In the genomic region with DNA sequence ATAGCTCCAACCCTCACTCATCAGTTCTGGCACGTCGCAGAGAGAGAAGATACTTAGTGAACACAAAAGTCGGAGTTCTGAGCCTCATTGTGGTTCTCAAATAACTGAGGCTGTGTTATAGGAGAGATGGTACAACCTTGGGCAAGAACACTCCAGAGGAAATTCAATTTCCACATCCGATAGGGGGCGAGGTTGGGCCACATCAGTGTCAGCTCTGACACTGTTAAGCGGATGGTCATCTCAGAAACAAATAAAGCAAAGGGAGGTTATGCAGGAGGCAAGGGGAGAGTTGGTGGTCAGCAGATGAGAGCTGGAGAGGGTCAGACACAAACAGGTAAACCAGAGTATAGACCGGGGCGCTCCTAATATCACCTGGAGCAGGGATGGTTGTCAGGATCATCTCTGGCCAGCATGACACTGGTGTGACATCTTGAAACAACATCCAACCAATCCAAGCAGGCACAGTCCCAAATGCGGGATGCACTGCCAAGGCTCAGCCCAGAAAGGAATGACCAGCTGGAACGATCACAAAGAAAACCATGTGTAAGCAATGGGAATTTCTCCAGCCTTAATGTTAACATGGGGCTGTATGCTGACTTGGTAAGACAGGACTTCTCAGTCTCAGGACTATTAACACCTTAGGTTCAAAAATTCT, we compare ENCODE assay signal across 8 cellular contexts.
DNase-seq lines count a peak whose midpoint lies in the region; ATAC-seq, FAIRE-seq and TF ChIP-seq lines count a peak whose summit lies in the region.

No MANE protein-coding gene starts in this region.

- H3K27me3 ChIP-seq in layer of hippocampus (ENCODE audit: control insufficient read depth, insufficient read depth, low read length), result no peaks in the 10 kb centered on the region

- no peak for FAIRE-seq in kidney (lab: Jason Lieb, UNC)

- no peak overlapping the region for H3K4me3 ChIP-seq in kidney (ENCODE audit: low read length in 2 of 2)

- H3K4me3 Mint-ChIP-seq in WTC11, result no peak overlapping the region

- peaks cover 20% of the 10 kb centered on the region for H3K4me1 Mint-ChIP-seq in WTC11

- H3K9ac ChIP-seq in kidney (ENCODE audit: low read length in 2 of 2), result no peak overlapping the region

- CTCF ChIA-PET in WTC11 (lab: Charles Lee), result interaction anchor here (0.6 to 1.5 kb wide), 5 partner anchors 9 to 198 kb away, joined by 3 to 5 read pairs (median 4); no protein-coding TSS in a partner anchor

- ATAC-seq in HG03442 (IDR thresholded peaks at IDR 0.05; ENCODE audit: unreplicated experiment), result peak; percentile 46
- peak; percentile 85 for ATAC-seq in WTC11
- no peak for ATAC-seq in GM21367 (IDR thresholded peaks at IDR 0.05; ENCODE audit: unreplicated experiment)
- ATAC-seq in HG03159 (IDR thresholded peaks at IDR 0.05; ENCODE audit: unreplicated experiment), result no peak

- no peak; the same call in 1 of the 2 replicates for TF ChIP-seq CTCF in WTC11 (IDR thresholded peaks at IDR 0.05)
- no peak for TF ChIP-seq CTCF in kidney (IDR thresholded peaks at IDR 0.05; ENCODE audit: borderline replicate concordance, extremely low read depth, insufficient read depth)

- H3K27ac Mint-ChIP-seq in WTC11, result no peak overlapping the region

- H3K4me1 ChIP-seq in kidney (ENCODE audit: control insufficient read depth in 1 of 2, insufficient read depth in 1 of 2, low read depth in 1 of 2, low read length in 2 of 2), result peaks cover 0 to 2% of the 10 kb centered on the region in 2 donors

- POLR2A ChIA-PET in WTC11 (lab: Charles Lee), result no interaction called here

- H3K36me3 ChIP-seq in kidney (ENCODE audit: control insufficient read depth in 1 of 2, insufficient read depth in 2 of 2, low read length in 2 of 2), result no peaks in the 10 kb centered on the region

- no peaks in the 10 kb centered on the region; the same call in 1 of the 2 replicates for H3K27me3 Mint-ChIP-seq in WTC11 (ENCODE audit: low read depth)

- no peaks in the 10 kb centered on the region for H3K9me3 ChIP-seq in kidney (ENCODE audit: control insufficient read depth in 1 of 2, low read length in 2 of 2)

- intact Hi-C loops in kidney (cut with DNase I), result no loop called here

- no peaks in the 10 kb centered on the region for H3K9me3 Mint-ChIP-seq in WTC11

- H3K36me3 Mint-ChIP-seq in WTC11, result no peaks in the 10 kb centered on the region

- DNase-seq in AG20443 (ENCODE audit: low spot score) (peak; percentile 55), WTC11 (ENCODE audit: low spot score) (peak; percentile 64), kidney (no peak)
- DNase-seq in activated CD8-positive, alpha-beta memory T cell treated with anti-CD3 and anti-CD28 coated beads, Interleukin-2, amount 50 U/mL, for 4 hours, result no peak

- H3K27ac ChIP-seq in layer of hippocampus (ENCODE audit: low read depth, low read length) (peak overlapping the region; percentile 35), kidney (ENCODE audit: low read depth in 2 of 2, low read length in 2 of 2) (no peak overlapping the region)

TF ChIP-seq in WTC11, 78 proteins besides CTCF, POLR2A, EP300 and RAD21:
- TF ChIP-seq ZNF512 (CRISPR knock-in tag; IDR thresholded peaks at IDR 0.05; ENCODE audit: borderline replicate concordance), result no peak
- TF ChIP-seq NR3C1 (CRISPR knock-in tag; conservative IDR thresholded peaks at IDR 0.05; ENCODE audit: low read depth), result no peak
- TF ChIP-seq ZNF138 (CRISPR knock-in tag; conservative IDR thresholded peaks at IDR 0.05), result no peak
- TF ChIP-seq FOXP4 (CRISPR knock-in tag; IDR thresholded peaks at IDR 0.05), result no peak
- no peak for TF ChIP-seq ETV6 (CRISPR knock-in tag; IDR thresholded peaks at IDR 0.05)
- no peak for TF ChIP-seq JAZF1 (CRISPR knock-in tag; IDR thresholded peaks at IDR 0.05)
- TF ChIP-seq TEAD4 (CRISPR knock-in tag; IDR thresholded peaks at IDR 0.05), result no peak
- no peak for TF ChIP-seq GRHL2 (CRISPR knock-in tag; IDR thresholded peaks at IDR 0.05; ENCODE audit: insufficient replicate concordance, severe bottlenecking)

Comparison
In these comparisons a context has a peak if more than half of its experiments do, and no peak if none do; other contexts are left out.
1. DNase-seq: peak in AG20443 (single experiment) and WTC11 (single experiment); none in activated CD8-positive, alpha-beta memory T cell treated with anti-CD3 and anti-CD28 coated beads, Interleukin-2, amount 50 U/mL, for 4 hours (single experiment) and kidney (single experiment).
2. ATAC-seq: peak in HG03442 (single experiment) and WTC11 (single experiment); none in GM21367 (single experiment) and HG03159 (single experiment).